In the genomic region with DNA sequence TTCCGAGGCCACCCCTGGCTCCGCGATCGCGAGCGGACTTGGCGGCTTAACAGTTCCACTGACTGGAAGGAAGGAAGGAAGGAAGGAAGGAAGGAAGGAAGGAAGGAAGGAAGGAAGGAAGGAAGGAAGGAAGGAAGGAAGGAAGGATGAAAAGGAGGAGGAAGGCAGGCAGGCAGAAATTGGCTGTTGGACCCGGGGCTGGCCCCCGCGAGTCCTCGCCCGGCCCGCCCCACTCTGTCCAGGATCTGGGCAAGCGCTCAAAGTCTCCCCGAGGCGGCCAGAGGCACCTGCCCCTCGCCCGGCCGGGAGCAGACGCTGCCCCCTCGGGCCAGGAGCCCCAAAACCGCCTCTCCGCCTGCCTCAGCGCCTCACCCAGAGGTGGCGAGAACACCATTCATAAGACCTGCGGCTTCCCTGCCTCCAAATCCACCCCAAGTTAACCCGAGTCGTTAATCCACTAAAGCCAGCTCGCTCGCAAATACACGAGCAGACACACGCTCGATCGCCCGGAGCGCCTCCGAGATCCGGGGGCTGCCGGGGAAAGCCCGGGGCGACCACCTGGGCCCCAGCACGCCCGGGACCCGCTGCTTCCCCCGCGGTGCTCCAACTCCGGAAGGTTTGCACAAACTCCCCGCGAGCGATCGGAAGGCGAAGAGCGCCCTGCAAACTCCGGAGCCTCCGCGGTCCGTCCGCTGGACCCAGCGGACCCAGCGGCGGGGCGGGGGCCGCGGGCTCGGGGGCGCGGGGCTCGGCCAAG, we compare ENCODE assay signal across 8 cellular contexts. TPM values are rescaled to one million over a fixed set of nuclear protein-coding genes. Genes with fewer than 3 reads are reported as not detected.
A peak's percentile ranks its signal among the peaks of the same experiment; 100 is the strongest.
DNase-seq lines count a peak whose midpoint lies in the region; ATAC-seq, FAIRE-seq and TF ChIP-seq lines count a peak whose summit lies in the region.

No MANE protein-coding gene starts in this region.

- no peak overlapping the region for H3K27ac ChIP-seq in CD4-positive, CD25-positive, alpha-beta regulatory T cell (ENCODE audit: insufficient read depth, low read length, poor library complexity, severe bottlenecking)
- H3K27ac ChIP-seq in hepatocyte (no peak overlapping the region), prostate gland (no peak overlapping the region)

- no peaks in the 10 kb centered on the region for H3K9me3 ChIP-seq in CD4-positive, CD25-positive, alpha-beta regulatory T cell (ENCODE audit: control insufficient read depth in 2 of 2, low read length in 2 of 2)
- no peaks in the 10 kb centered on the region for H3K9me3 ChIP-seq in adipocyte (ENCODE audit: control insufficient read depth, low read length)
- no peaks in the 10 kb centered on the region for H3K9me3 ChIP-seq in hepatocyte (ENCODE audit: low read depth)
- no peaks in the 10 kb centered on the region for H3K9me3 ChIP-seq in prostate gland

- H3K4me1 ChIP-seq in CD4-positive, CD25-positive, alpha-beta regulatory T cell (ENCODE audit: control insufficient read depth, insufficient read depth, low read length, poor library complexity, severe bottlenecking), result peaks cover 30% of the 10 kb centered on the region
- H3K4me1 ChIP-seq in adipocyte (ENCODE audit: control insufficient read depth, insufficient read depth, low read length), result peaks cover 27% of the 10 kb centered on the region
- H3K4me1 ChIP-seq in hepatocyte (ENCODE audit: insufficient read depth), result peaks cover 14% of the 10 kb centered on the region
- H3K4me1 ChIP-seq in prostate gland (replicated peaks), result peaks cover 13% of the 10 kb centered on the region

- peaks cover 43% of the 10 kb centered on the region for H3K27me3 ChIP-seq in CD4-positive, CD25-positive, alpha-beta regulatory T cell (ENCODE audit: control insufficient read depth, insufficient read depth, low read length)
- H3K27me3 ChIP-seq in adipocyte (replicated peaks; ENCODE audit: control insufficient read depth, insufficient read depth, low read length) (no peaks in the 10 kb centered on the region), hepatocyte (peaks cover 62% of the 10 kb centered on the region), prostate gland (replicated peaks; ENCODE audit: insufficient read depth) (peaks cover 11% of the 10 kb centered on the region)

- peaks cover 47% of the 10 kb centered on the region for H3K27me3 Mint-ChIP-seq in CD4-positive, CD25-positive, alpha-beta regulatory T cell

- no peak for TF ChIP-seq CTCF in hepatocyte (IDR thresholded peaks at IDR 0.05; ENCODE audit: poor library complexity)
- no peak for TF ChIP-seq CTCF in prostate gland (IDR thresholded peaks at IDR 0.05)

- no peaks in the 10 kb centered on the region for H4K20me1 ChIP-seq in hepatocyte (ENCODE audit: insufficient read depth, poor library complexity, severe bottlenecking)

- H3K9me2 ChIP-seq in hepatocyte (replicated peaks; ENCODE audit: insufficient read depth), result no peaks in the 10 kb centered on the region

- FAIRE-seq in GM12892 (lab: Jason Lieb, UNC), result no peak

- peak overlapping the region; percentile 74 for H2AFZ ChIP-seq in hepatocyte

- H3K36me3 Mint-ChIP-seq in CD4-positive, CD25-positive, alpha-beta regulatory T cell, result no peaks in the 10 kb centered on the region

- peak in 1 of 2 donors; percentile 3 for ATAC-seq in CD4-positive, CD25-positive, alpha-beta regulatory T cell (ENCODE audit: low read depth in 2 of 2)
- peak; percentile 12 for ATAC-seq in GM21390 (IDR thresholded peaks at IDR 0.05; ENCODE audit: unreplicated experiment)

- no peaks in the 10 kb centered on the region for H3K79me2 ChIP-seq in hepatocyte

- peak overlapping the region; percentile 99 for H3K4me2 ChIP-seq in hepatocyte

- WGBS in hepatocyte (ENCODE audit: low lambda C conversion rate, missing lambda C conversion rate), result under 1% methylated on average over 31 of the region's 68 CpGs
- under 1% methylated on average over 55 of the region's 68 CpGs for WGBS in prostate gland

- H3K4me3 ChIP-seq in CD4-positive, CD25-positive, alpha-beta regulatory T cell (ENCODE audit: low read depth, low read length), result peak overlapping the region; percentile 77
- peak overlapping the region; percentile 98 for H3K4me3 ChIP-seq in adipocyte (ENCODE audit: low read length)
- H3K4me3 ChIP-seq in hepatocyte, result peak overlapping the region; percentile 45
- H3K4me3 ChIP-seq in prostate gland, result peak overlapping the region; percentile 39 to 57

- H3K9ac ChIP-seq in adipocyte (ENCODE audit: low read length), result peak overlapping the region; percentile 79

- peaks cover 7 to 33% (median 21%) of the 10 kb centered on the region in 4 donors for H3K4me1 Mint-ChIP-seq in CD4-positive, CD25-positive, alpha-beta regulatory T cell

- DNase-seq in CD4-positive, CD25-positive, alpha-beta regulatory T cell, result peak; percentile 11 to 40 (median 16)
- DNase-seq in NCI-H82 (lab: John Stamatoyannopoulos, UW) (peak; percentile 68), adipocyte (ENCODE audit: low read depth) (peak; percentile 61), hepatocyte (ENCODE audit: low spot score) (peak; percentile 26), prostate gland (ENCODE audit: low spot score) (no peak), GM12892 (ENCODE audit: insufficient read length) (no peak), NCI-H2029 treated with DMSO at 0.1 percent for 48 hours (lab: John Stamatoyannopoulos, UW) (no peak)

- H3K4me3 Mint-ChIP-seq in CD4-positive, CD25-positive, alpha-beta regulatory T cell, result peak overlapping the region; percentile 91 to 97 (median 96)

- no peaks in the 10 kb centered on the region for H3K36me3 ChIP-seq in CD4-positive, CD25-positive, alpha-beta regulatory T cell (ENCODE audit: control insufficient read depth, insufficient read depth, low read length)
- H3K36me3 ChIP-seq in adipocyte (ENCODE audit: control insufficient read depth, insufficient read depth, low read length, severe bottlenecking), result no peaks in the 10 kb centered on the region
- H3K36me3 ChIP-seq in hepatocyte (replicated peaks; ENCODE audit: insufficient read depth, low read depth), result no peaks in the 10 kb centered on the region
- no peaks in the 10 kb centered on the region for H3K36me3 ChIP-seq in prostate gland

- TF ChIP-seq POLR2A in prostate gland (IDR thresholded peaks at IDR 0.05) (no peak), GM12892 (IDR thresholded peaks at IDR 0.05; ENCODE audit: low read depth, low read length) (no peak)

- peaks cover 0 to 4% (median 0%) of the 10 kb centered on the region in 7 donors for H3K9me3 Mint-ChIP-seq in CD4-positive, CD25-positive, alpha-beta regulatory T cell

- intact Hi-C loops in prostate gland (cut with DNase I), result no loop called here

- H3K27ac Mint-ChIP-seq in CD4-positive, CD25-positive, alpha-beta regulatory T cell, result peak overlapping the region; percentile 83 to 93 (median 88)

RNA-seq across cellular contexts. Expression of gene DPF3, which starts 0.8 kb away (rescaled TPM):
- total RNA-seq in CD4-positive, CD25-positive, alpha-beta regulatory T cell, result 2.0 TPM
- under 1 TPM in 3 of 4 donors, not detected in 1; 0.11 to 0.81 (median 0.16) TPM for polyA plus RNA-seq in CD4-positive, CD25-positive, alpha-beta regulatory T cell
- 0.47 and 0.76 TPM in 2 replicates for total RNA-seq in hepatocyte
- 0.21 and 0.73 TPM in 2 replicates for polyA plus RNA-seq in hepatocyte
- total RNA-seq in prostate gland, result 10 to 100 TPM in 1 of 2 donors, not detected in 1; 11.0 TPM
- 2.2 TPM for polyA plus RNA-seq in GM12892 (2012; ENCODE audit: missing spikeins)

RNA-seq across cellular contexts. Expression of gene DCAF4, which starts 33.2 kb away (rescaled TPM):
- total RNA-seq in CD4-positive, CD25-positive, alpha-beta regulatory T cell, result 32.6 TPM
- 10 to 100 TPM in 2 of 4 donors, 1 to 10 TPM in 2; 7.1 to 12.1 (median 9.3) TPM for polyA plus RNA-seq in CD4-positive, CD25-positive, alpha-beta regulatory T cell
- total RNA-seq in hepatocyte (17.8 and 21.6 TPM in 2 replicates), prostate gland (10 to 100 TPM in 1 of 2 donors, 1 to 10 TPM in 1; 8.9 to 29.6 TPM)
- polyA plus RNA-seq in hepatocyte, result 8.5 and 13.3 TPM in 2 replicates
- 26.0 TPM for polyA plus RNA-seq in GM12892 (2012; ENCODE audit: missing spikeins)

Comparison
In these comparisons a context has a peak if more than half of its experiments do, and no peak if none do; other contexts are left out.
1. DNase-seq: peak in CD4-positive, CD25-positive, alpha-beta regulatory T cell (3 of 3), NCI-H82 (single experiment), adipocyte (single experiment) and hepatocyte (single experiment); none in prostate gland (single experiment), GM12892 (single experiment) and NCI-H2029 treated with DMSO at 0.1 percent for 48 hours (single experiment).
2. H3K4me3 ChIP-seq: peak in every context shown above with its lines; median percentile 98 in adipocyte; 77 in CD4-positive, CD25-positive, alpha-beta regulatory T cell; 48 in prostate gland; 45 in hepatocyte.